ENCODE assay signal across 25 cellular contexts in genomic region chr2:120877409-120877808, GRCh38.
DNase-seq lines count a peak whose midpoint lies in the region; ATAC-seq, FAIRE-seq and TF ChIP-seq lines count a peak whose summit lies in the region.
"Had no signal": no experiment of that assay in that cellular context is flagged by ENCODE, and none has a peak within 500 bp of the region (broad histone marks: within the 10 kb centered on the region; RNA-seq: fewer than 3 reads in every experiment).

No MANE protein-coding gene starts in this region.

- TF ChIP-seq CTCF in A549 (IDR thresholded peaks at IDR 0.05) = no peak
- TF ChIP-seq CTCF in K562 (IDR thresholded peaks at IDR 0.05 in 2 of 3, conservative IDR thresholded peaks at IDR 0.05 in 1 of 3; ENCODE audit: insufficient read depth in 2 of 3, low read depth in 1 of 3, low read length in 3 of 3) = no peak
- TF ChIP-seq CTCF in lower lobe of right lung (IDR thresholded peaks at IDR 0.05) = no peak

- peaks cover 58 to 73% of the 10 kb centered on the region in 2 experiments for H3K27me3 ChIP-seq in K562 (ENCODE audit: control insufficient read depth in 2 of 2, insufficient read depth in 2 of 2, low read length in 2 of 2)
- peaks cover 6% of the 10 kb centered on the region for H3K27me3 ChIP-seq in lower lobe of right lung (ENCODE audit: low read depth)
- no peaks in the 10 kb centered on the region for H3K27me3 ChIP-seq in aorta (ENCODE audit: control insufficient read depth in 1 of 2, insufficient read depth in 2 of 2, low read length in 1 of 2)
- H3K27me3 ChIP-seq: BE2C; BLaER1 treated with 17β-estradiol and CSF1 and Interleukin-3, amounts not matched to agents 10 nM and 100 nM had no signal

- CTCF ChIA-PET in A549 (lab: Yijun Ruan, JAX) = interaction anchor here (1.8 kb wide), 1 partner anchor 11 kb away, joined by 4 read pairs; no protein-coding TSS in a partner anchor
- CTCF ChIA-PET in K562 (lab: Yijun Ruan, JAX; ENCODE audit: low intra/inter-chr PET ratio) = no interaction called here

- no peaks in the 10 kb centered on the region for H3K79me2 ChIP-seq in K562 (ENCODE audit: control insufficient read depth, insufficient read depth, low read length)

- no peak overlapping the region for H3K4me2 ChIP-seq in A549
- H3K4me2 ChIP-seq in K562 (ENCODE audit: insufficient read depth, low read length) = no peak overlapping the region
- H3K4me2 ChIP-seq: BLaER1 treated with 17β-estradiol and CSF1 and Interleukin-3, amounts not matched to agents 10 nM and 100 nM; GM23338 had no signal

- peaks cover 19% of the 10 kb centered on the region for H3K4me1 ChIP-seq in A549
- peaks cover 0 to 8% of the 10 kb centered on the region in 2 experiments; a peak in 2 of 5 replicates for H3K4me1 ChIP-seq in K562 (replicated peaks in 1 of 2; ENCODE audit: control insufficient read depth in 2 of 2, insufficient read depth in 2 of 2, low read length in 2 of 2)
- no peaks in the 10 kb centered on the region for H3K4me1 ChIP-seq in lower lobe of right lung
- no peaks in the 10 kb centered on the region for H3K4me1 ChIP-seq in aorta (ENCODE audit: control insufficient read depth in 1 of 2, insufficient read depth in 2 of 2, low read length in 2 of 2)
- H3K4me1 ChIP-seq: BE2C had no signal

- H4K20me1 ChIP-seq in K562 (replicated peaks; ENCODE audit: control insufficient read depth, insufficient read depth, low read length) = peaks cover 5% of the 10 kb centered on the region; the same call in 1 of the 2 replicates
- H4K20me1 ChIP-seq: BLaER1 treated with 17β-estradiol and CSF1 and Interleukin-3, amounts not matched to agents 10 nM and 100 nM had no signal

- H3K9me1 ChIP-seq in K562 (ENCODE audit: control insufficient read depth, insufficient read depth, low read length) = no peaks in the 10 kb centered on the region

- H3K9me3 ChIP-seq in A549 (no peaks in the 10 kb centered on the region), K562 (replicated peaks; ENCODE audit: control insufficient read depth, insufficient read depth, low read depth, low read length) (no peaks in the 10 kb centered on the region), lower lobe of right lung (no peaks in the 10 kb centered on the region), aorta (ENCODE audit: control insufficient read depth, low read length) (no peaks in the 10 kb centered on the region)
- H3K9me3 ChIP-seq: BE2C; BLaER1 treated with 17β-estradiol and CSF1 and Interleukin-3, amounts not matched to agents 10 nM and 100 nM had no signal

- ATAC-seq in A549 (no peak), K562 (no peak), lower lobe of right lung (no peak), aorta (ENCODE audit: low FRiP score) (no peak)
- ATAC-seq: HCT116 had no signal

- POLR2A ChIA-PET in A549 (lab: Yijun Ruan, JAX) = no interaction called here
- POLR2A ChIA-PET in K562 (lab: Yijun Ruan, JAX) = interaction anchor here (0.6 kb wide), 1 partner anchor 93 kb away, joined by 3 read pairs; no protein-coding TSS in a partner anchor

- H3K9ac ChIP-seq in K562 (ENCODE audit: insufficient read depth in 1 of 2, low read depth in 2 of 2, low read length in 2 of 2) = no peak overlapping the region
- H3K9ac ChIP-seq: BLaER1 treated with 17β-estradiol and CSF1 and Interleukin-3, amounts not matched to agents 10 nM and 100 nM had no signal

- no peaks in the 10 kb centered on the region for H3K36me3 ChIP-seq in K562 (ENCODE audit: control insufficient read depth, insufficient read depth, low read length)
- H3K36me3 ChIP-seq in lower lobe of right lung = no peaks in the 10 kb centered on the region
- H3K36me3 ChIP-seq in aorta (ENCODE audit: control insufficient read depth in 1 of 2, insufficient read depth in 2 of 2, low read length in 1 of 2) = no peaks in the 10 kb centered on the region
- H3K36me3 ChIP-seq: BE2C; BLaER1 treated with 17β-estradiol and CSF1 and Interleukin-3, amounts not matched to agents 10 nM and 100 nM had no signal

- in situ Hi-C loops in K562 (cut with MboI) = no loop called here

- FAIRE-seq in A549 (lab: Jason Lieb, UNC) = no peak
- no peak for FAIRE-seq in K562 (lab: Jason Lieb, UNC)
- FAIRE-seq: A204.1, GM12891, GM18507 had no signal

- no peak overlapping the region for H2AFZ ChIP-seq in K562 (ENCODE audit: low read depth, low read length)
- H2AFZ ChIP-seq: GM23338 had no signal

- no TSS peak for BruUV-seq in K562 (replicated peaks; lab: Mats Ljungman, UMichigan)

- TF ChIP-seq RAD21 in A549 (conservative IDR thresholded peaks at IDR 0.05 in 1 of 2, IDR thresholded peaks at IDR 0.05 in 1 of 2) = no peak
- TF ChIP-seq RAD21 in K562 (CRISPR knock-in tag; conservative IDR thresholded peaks at IDR 0.05 in 1 of 2, IDR thresholded peaks at IDR 0.05 in 1 of 2) = no peak

- 88% methylated on average over 7 of the region's 7 CpGs for WGBS in A549 (ENCODE audit: missing lambda C conversion rate)
- 7% methylated on average over 7 of the region's 7 CpGs for WGBS in K562 (ENCODE audit: insufficient coverage, low coverage, missing lambda C conversion rate)
- WGBS in aorta, 2 donors = 94 to 96% methylated on average over 7 of the region's 7 CpGs

- no peak for TF ChIP-seq POLR2A in A549 (IDR thresholded peaks at IDR 0.05; ENCODE audit: low read length)
- no peak for TF ChIP-seq POLR2A in K562 (conservative IDR thresholded peaks at IDR 0.05)

- DNase-seq in A549 (ENCODE audit: low read depth in 1 of 2, low spot score in 1 of 2) (no peak), K562 (ENCODE audit: extremely low read depth in 1 of 4, low spot score in 3 of 4) (no peak), lower lobe of right lung (peak; percentile 8), aorta (peak; percentile 4 to 21), OCI-M1 (lab: John Stamatoyannopoulos, UW) (no peak), HPDE6-E6E7 (ENCODE audit: extremely low spot score) (no peak)
- no peak for DNase-seq in activated effector memory CD4-positive, alpha-beta T cell treated with anti-CD3 and anti-CD28 coated beads, Interleukin-2, amount 50 U/mL, for 16 hours
- DNase-seq: ACHN; AML-193; BE2C; Calu3; CD4-positive, alpha-beta T cell; CD8-positive, alpha-beta memory T cell; DMS53; DMS79 treated with DMSO at 0.1 percent for 48 hours; GF-D8; H9; HFFc6 had no signal

- H3K27ac ChIP-seq in A549 (no peak overlapping the region; a peak in 1 of 6 replicates), K562 (ENCODE audit: extremely low read depth, low read depth, low read length) (no peak overlapping the region), lower lobe of right lung (no peak overlapping the region), aorta (ENCODE audit: low read depth in 1 of 2, low read length in 2 of 2) (no peak overlapping the region)
- H3K27ac ChIP-seq: 22Rv1; BLaER1 treated with 17β-estradiol and CSF1 and Interleukin-3, amounts not matched to agents 10 nM and 100 nM had no signal

- H3K4me3 ChIP-seq in A549 (no peak overlapping the region), K562 (no peak overlapping the region), lower lobe of right lung (no peak overlapping the region), aorta (ENCODE audit: low read length in 2 of 2) (no peak overlapping the region)
- H3K4me3 ChIP-seq: BLaER1 treated with 17β-estradiol and CSF1 and Interleukin-3, amounts not matched to agents 10 nM and 100 nM; GM23338 had no signal

- TF ChIP-seq EP300 in A549 (IDR thresholded peaks at IDR 0.05) (no peak), K562 (IDR thresholded peaks at IDR 0.05; ENCODE audit: low read length) (no peak)

- intact Hi-C loops in K562 (cut with micrococcal nuclease) (no loop called here), lower lobe of right lung (cut with DNase I) (no loop called here), aorta (cut with DNase I) (no loop called here)

TF ChIP-seq in A549, 52 proteins besides CTCF, POLR2A, EP300 and RAD21:
- TF ChIP-seq SREBF2 (IDR thresholded peaks at IDR 0.05) = no peak
- TF ChIP-seq, protein P1, sequence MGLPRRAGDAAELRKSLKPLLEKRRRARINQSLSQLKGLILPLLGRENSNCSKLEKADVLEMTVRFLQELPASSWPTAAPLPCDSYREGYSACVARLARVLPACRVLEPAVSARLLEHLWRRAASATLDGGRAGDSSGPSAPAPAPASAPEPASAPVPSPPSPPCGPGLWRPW (IDR thresholded peaks at IDR 0.05) = no peak
- TF ChIP-seq, protein P2, sequence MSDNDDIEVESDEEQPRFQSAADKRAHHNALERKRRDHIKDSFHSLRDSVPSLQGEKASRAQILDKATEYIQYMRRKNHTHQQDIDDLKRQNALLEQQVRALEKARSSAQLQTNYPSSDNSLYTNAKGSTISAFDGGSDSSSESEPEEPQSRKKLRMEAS (IDR thresholded peaks at IDR 0.05) = no peak
- peak; percentile 83 for TF ChIP-seq MAFK (IDR thresholded peaks at IDR 0.05; ENCODE audit: partially characterized antibody)
- TF ChIP-seq SMC3 (IDR thresholded peaks at IDR 0.05) = no peak
- TF ChIP-seq CEBPB (IDR thresholded peaks at IDR 0.05) = no peak

TF ChIP-seq in K562, 482 proteins besides CTCF, POLR2A, EP300 and RAD21 (continues in another document):
- TF ChIP-seq SMAD3 (CRISPR knock-in tag; conservative IDR thresholded peaks at IDR 0.05) (no peak), GTF3C2 (IDR thresholded peaks at IDR 0.05; ENCODE audit: borderline replicate concordance, extremely low read depth, insufficient read length) (no peak), HEY1 (CRISPR knock-in tag; IDR thresholded peaks at IDR 0.05; ENCODE audit: borderline replicate concordance) (no peak), YBX1 (IDR thresholded peaks at IDR 0.05) (no peak)

Comparison
In these comparisons a context has a peak if more than half of its experiments do, and no peak if none do; other contexts are left out.
1. DNase-seq: peak in lower lobe of right lung (single experiment) and aorta (2 of 2); none in A549 (0 of 2), K562 (0 of 4), OCI-M1 (single experiment), HPDE6-E6E7 (single experiment) and activated effector memory CD4-positive, alpha-beta T cell treated with anti-CD3 and anti-CD28 coated beads, Interleukin-2, amount 50 U/mL, for 16 hours (single experiment).
2. Of the 35 proteins assayed by ChIP-seq in both K562 and A549: peak only in K562: none; only in A549: MAFK; in both: none; in neither: 34.